1 cellular context compared by ENCODE assay signal in genomic region chr4:185857561-185857960, GRCh38. TPM values are rescaled to one million over a fixed set of nuclear protein-coding genes. Genes with fewer than 3 reads are reported as not detected.
"Had no signal": no experiment of that assay in that cellular context is flagged by ENCODE, and none has a peak within 500 bp of the region (broad histone marks: within the 10 kb centered on the region; RNA-seq: fewer than 3 reads in every experiment).

No MANE protein-coding gene starts in this region.

RNA-seq across cellular contexts. Expression of gene SORBS2, which starts 45.6 kb away (rescaled TPM):
- total RNA-seq: naive thymus-derived CD8-positive, alpha-beta T cell had no signal
